In the genomic region with DNA sequence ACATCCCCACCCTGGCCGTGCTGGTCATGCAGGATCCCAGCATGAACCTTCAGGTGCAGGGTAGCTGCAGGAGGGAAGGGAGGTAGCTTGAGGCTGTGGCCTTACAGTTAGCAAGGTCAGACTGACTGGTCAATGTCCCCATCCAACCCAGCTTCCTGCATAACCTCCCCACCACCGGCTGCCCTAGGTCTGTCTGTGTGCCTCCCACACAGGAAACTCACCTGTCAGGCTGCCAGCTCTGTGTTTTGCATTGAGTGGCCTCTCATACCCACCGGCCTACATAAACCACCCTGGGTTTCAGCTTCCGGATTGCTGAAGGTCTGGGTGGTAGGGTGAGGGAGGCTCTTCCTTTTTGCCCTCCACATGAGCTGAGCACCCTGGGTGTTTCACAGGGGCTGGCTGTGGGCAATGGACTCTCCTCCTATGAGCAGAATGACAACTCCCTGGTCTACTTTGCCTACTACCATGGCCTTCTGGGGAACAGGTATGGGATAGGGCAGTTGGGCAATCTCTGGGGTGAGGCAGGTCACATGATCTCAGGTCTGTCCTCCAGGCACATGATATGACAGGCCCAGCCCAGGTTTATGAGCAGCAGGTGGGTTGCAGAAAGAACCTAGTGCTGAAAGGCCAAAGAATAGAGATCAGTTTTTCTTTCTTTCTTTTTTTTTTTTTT, we compare ENCODE assay signal across 10 cellular contexts. TPM values are rescaled to one million over a fixed set of nuclear protein-coding genes. Genes with fewer than 3 reads are reported as not detected.
A peak's percentile ranks its signal among the peaks of the same experiment; 100 is the strongest.
DNase-seq lines count a peak whose midpoint lies in the region; ATAC-seq and TF ChIP-seq lines count a peak whose summit lies in the region.
"Had no signal": no experiment of that assay in that cellular context is flagged by ENCODE, and none has a peak within 500 bp of the region (broad histone marks: within the 10 kb centered on the region; RNA-seq: fewer than 3 reads in every experiment).

No MANE protein-coding gene starts in this region.

- no peak for TF ChIP-seq CTCF in MCF 10A (IDR thresholded peaks at IDR 0.05; ENCODE audit: unreplicated experiment)
- TF ChIP-seq CTCF in mammary epithelial cell (conservative IDR thresholded peaks at IDR 0.05 in 1 of 2, IDR thresholded peaks at IDR 0.05 in 1 of 2; ENCODE audit: extremely low read depth in 1 of 2, insufficient read depth in 1 of 2, low read depth in 1 of 2, low read length in 2 of 2): no peak
- no peak for TF ChIP-seq CTCF in foreskin fibroblast (IDR thresholded peaks at IDR 0.05; ENCODE audit: low read depth, low read length)
- TF ChIP-seq CTCF in WERI-Rb-1 (IDR thresholded peaks at IDR 0.05; ENCODE audit: low read depth, low read length): no peak

- H3K4me2 ChIP-seq in mammary epithelial cell (ENCODE audit: insufficient read depth, low read depth, low read length): no peak overlapping the region

- dilution Hi-C loops in mammary epithelial cell (cut with HindIII; ENCODE audit: low sequenced_read_pairs): loop anchor here (5.0 kb wide), 2 partner anchors 49 to 86 kb away; no protein-coding TSS in a partner anchor

- H3K27ac ChIP-seq in mammary epithelial cell (ENCODE audit: insufficient read depth, low read depth, low read length): no peak overlapping the region
- H3K27ac ChIP-seq in WERI-Rb-1: no peak overlapping the region
- H3K27ac ChIP-seq: testis had no signal

- in situ Hi-C loops in mammary epithelial cell (cut with MboI; ENCODE audit: low sequenced_read_pairs in 2 of 2): no loop called here

- no peaks in the 10 kb centered on the region for H4K20me1 ChIP-seq in mammary epithelial cell (ENCODE audit: insufficient read depth, low read length)

- H3K4me3 ChIP-seq in mammary epithelial cell (replicated peaks in 1 of 3; ENCODE audit: insufficient read depth in 1 of 3, low read depth in 2 of 3, low read length in 3 of 3) (no peak overlapping the region), foreskin fibroblast (ENCODE audit: low read depth in 1 of 2, low read length in 2 of 2) (peak overlapping the region; percentile 83 to 90), WERI-Rb-1 (ENCODE audit: low read depth, low read length) (no peak overlapping the region)
- H3K4me3 ChIP-seq: testis had no signal

- H3K9ac ChIP-seq in mammary epithelial cell (ENCODE audit: insufficient read depth, low read length): no peak overlapping the region

- CTCF ChIA-PET in MCF 10A (lab: Yijun Ruan, JAX): interaction anchor here (0.6 to 6.0 kb wide), 12 partner anchors 8 to 666 kb away, joined by 3 to 22 read pairs (median 5); partner anchors contain the start of genes PCIF1 and ZSWIM1
- CTCF ChIA-PET in mammary epithelial cell (lab: Charles Lee; ENCODE audit: low non-redundant PET): interaction anchor here (0.6 kb wide), 2 partner anchors 34 to 516 kb away, joined by 4 to 5 read pairs; no protein-coding TSS in a partner anchor

- BruUV-seq in MCF 10A (replicated peaks; lab: Mats Ljungman, UMichigan): no TSS peak
- BruUV-seq in mammary epithelial cell (replicated peaks; lab: Mats Ljungman, UMichigan): no TSS peak

- peaks cover 6% of the 10 kb centered on the region for H3K4me1 Mint-ChIP-seq in MCF 10A (ENCODE audit: insufficient read depth, unreplicated experiment)
- peaks cover 35% of the 10 kb centered on the region for H3K4me1 Mint-ChIP-seq in activated T-cell treated with anti-CD3 and anti-CD28 coated beads, Interleukin-2, amount 50 U/mL, for 4 hours (ENCODE audit: low read depth)
- peaks cover 45% of the 10 kb centered on the region for H3K4me1 Mint-ChIP-seq in stimulated activated naive CD8-positive, alpha-beta T cell treated with anti-CD3 and anti-CD28 coated beads, Interleukin-15, amount 100 ng/mL, for 72 hours

- ATAC-seq in activated T-cell treated with anti-CD3 and anti-CD28 coated beads, Interleukin-2, amount 50 U/mL, for 4 hours: no peak
- peak; percentile 55 for ATAC-seq in stimulated activated naive CD8-positive, alpha-beta T cell treated with anti-CD3 and anti-CD28 coated beads, Interleukin-15, amount 100 ng/mL, for 72 hours
- no peak for ATAC-seq in GM21723 (IDR thresholded peaks at IDR 0.05; ENCODE audit: unreplicated experiment)

- DNase-seq in MCF 10A (ENCODE audit: unreplicated experiment) (no peak), mammary epithelial cell (no peak), foreskin fibroblast (no peak), WERI-Rb-1 (no peak)
- no peak for DNase-seq in activated T-cell treated with anti-CD3 and anti-CD28 coated beads, Interleukin-2, amount 50 U/mL, for 4 hours
- peak in 1 of 2 donors; percentile 44 for DNase-seq in stimulated activated naive CD8-positive, alpha-beta T cell treated with anti-CD3 and anti-CD28 coated beads, Interleukin-15, amount 100 ng/mL, for 72 hours
- DNase-seq in stimulated activated CD4-positive, alpha-beta T cell treated with anti-CD3 and anti-CD28 coated beads, Interleukin-2, amount 100 ng/mL, for 48 hours: no peak
- DNase-seq: NCI-H226 had no signal

- peaks cover 16% of the 10 kb centered on the region for H3K36me3 Mint-ChIP-seq in MCF 10A (ENCODE audit: insufficient read depth, unreplicated experiment)
- H3K36me3 Mint-ChIP-seq in activated T-cell treated with anti-CD3 and anti-CD28 coated beads, Interleukin-2, amount 50 U/mL, for 4 hours (ENCODE audit: insufficient read depth): peaks cover 16% of the 10 kb centered on the region

- no peaks in the 10 kb centered on the region for H3K27me3 Mint-ChIP-seq in MCF 10A (ENCODE audit: insufficient read depth, unreplicated experiment)
- H3K27me3 Mint-ChIP-seq in activated T-cell treated with anti-CD3 and anti-CD28 coated beads, Interleukin-2, amount 50 U/mL, for 4 hours (ENCODE audit: low read depth): no peaks in the 10 kb centered on the region
- H3K27me3 Mint-ChIP-seq in stimulated activated naive CD8-positive, alpha-beta T cell treated with anti-CD3 and anti-CD28 coated beads, Interleukin-15, amount 100 ng/mL, for 72 hours: no peaks in the 10 kb centered on the region

- POLR2A ChIA-PET in MCF 10A (lab: Yijun Ruan, JAX): interaction anchor here (0.7 to 6.3 kb wide), 8 partner anchors 9 to 78 kb away, joined by 3 to 74 read pairs (median 22); partner anchors contain the start of genes ACOT8, PCIF1, SNX21 and ZNF335

- intact Hi-C loops in MCF 10A (cut with micrococcal nuclease): loop anchor here (1.0 to 2.0 kb wide), 2 partner anchors 42 to 70 kb away; partner anchors contain the start of gene PCIF1
- intact Hi-C loops in mammary epithelial cell (cut with micrococcal nuclease): loop anchor here (1.0 to 5.0 kb wide), 2 partner anchors 41 to 79 kb away; partner anchors contain the start of genes PCIF1 and ZNF335

- H3K79me2 ChIP-seq in mammary epithelial cell (ENCODE audit: insufficient read depth, low read length): no peaks in the 10 kb centered on the region

- H3K36me3 ChIP-seq in mammary epithelial cell (ENCODE audit: insufficient read depth, low read length): no peaks in the 10 kb centered on the region
- H3K36me3 ChIP-seq in WERI-Rb-1: peaks cover 48% of the 10 kb centered on the region

- no peak overlapping the region for H2AFZ ChIP-seq in mammary epithelial cell (ENCODE audit: low read depth, low read length)

- 32% methylated on average over 3 of the region's 4 CpGs for WGBS in mammary epithelial cell (ENCODE audit: low coverage, missing lambda C conversion rate)

- H3K9me3 ChIP-seq in mammary epithelial cell (replicated peaks; ENCODE audit: insufficient read depth, low read length) (no peaks in the 10 kb centered on the region), WERI-Rb-1 (ENCODE audit: severe bottlenecking) (no peaks in the 10 kb centered on the region)
- H3K9me3 ChIP-seq: testis had no signal

- H3K9me3 Mint-ChIP-seq in MCF 10A (ENCODE audit: unreplicated experiment): no peaks in the 10 kb centered on the region
- no peaks in the 10 kb centered on the region for H3K9me3 Mint-ChIP-seq in activated T-cell treated with anti-CD3 and anti-CD28 coated beads, Interleukin-2, amount 50 U/mL, for 4 hours
- no peaks in the 10 kb centered on the region for H3K9me3 Mint-ChIP-seq in stimulated activated naive CD8-positive, alpha-beta T cell treated with anti-CD3 and anti-CD28 coated beads, Interleukin-15, amount 100 ng/mL, for 72 hours

- peaks cover 30% of the 10 kb centered on the region for H3K4me1 ChIP-seq in mammary epithelial cell (ENCODE audit: insufficient read depth, low read length)

- peak overlapping the region; percentile 39 for H3K27ac Mint-ChIP-seq in MCF 10A (ENCODE audit: low read depth, unreplicated experiment)
- H3K27ac Mint-ChIP-seq in stimulated activated naive CD8-positive, alpha-beta T cell treated with anti-CD3 and anti-CD28 coated beads, Interleukin-15, amount 100 ng/mL, for 72 hours: peak overlapping the region; percentile 52 to 78

- H3K27me3 ChIP-seq in mammary epithelial cell (ENCODE audit: insufficient read depth, low read length) (no peaks in the 10 kb centered on the region), WERI-Rb-1 (ENCODE audit: insufficient read depth, low read depth, severe bottlenecking) (no peaks in the 10 kb centered on the region)
- H3K27me3 ChIP-seq: testis had no signal

- H3K4me3 Mint-ChIP-seq in MCF 10A (ENCODE audit: unreplicated experiment): peak overlapping the region; percentile 95
- peak overlapping the region; percentile 89 for H3K4me3 Mint-ChIP-seq in activated T-cell treated with anti-CD3 and anti-CD28 coated beads, Interleukin-2, amount 50 U/mL, for 4 hours
- H3K4me3 Mint-ChIP-seq in stimulated activated naive CD8-positive, alpha-beta T cell treated with anti-CD3 and anti-CD28 coated beads, Interleukin-15, amount 100 ng/mL, for 72 hours: peak overlapping the region; percentile 94 to 95

RNA-seq across cellular contexts. Expression of gene CTSA, which starts 1.8 kb away (rescaled TPM):
- total RNA-seq in MCF 10A (2022) (25.3 and 39.1 TPM in 2 replicates), mammary epithelial cell (10 to 100 TPM; 32.5 to 68.8 TPM)
- 96.7 TPM for polyA plus RNA-seq in mammary epithelial cell
- 96.8 TPM for polyA minus RNA-seq in mammary epithelial cell
- 10 to 100 TPM; 56.5 to 63.1 (median 57.3) TPM for total RNA-seq in activated T-cell treated with anti-CD3 and anti-CD28 coated beads, Interleukin-2, amount 50 U/mL, for 4 hours

RNA-seq across cellular contexts. Expression of gene NEURL2, which starts 2.0 kb away (rescaled TPM):
- 2.0 and 2.5 TPM in 2 replicates for total RNA-seq in MCF 10A (2022)
- 1 to 10 TPM; 2.1 to 3.3 TPM for total RNA-seq in mammary epithelial cell
- polyA plus RNA-seq in mammary epithelial cell: 0.36 TPM
- polyA minus RNA-seq in mammary epithelial cell: not detected
- 1 to 10 TPM; 1.3 TPM for total RNA-seq in activated T-cell treated with anti-CD3 and anti-CD28 coated beads, Interleukin-2, amount 50 U/mL, for 4 hours

RNA-seq across cellular contexts. Expression of gene SPATA25, which starts 5.5 kb away (rescaled TPM):
- total RNA-seq in MCF 10A (2022): 0.72 and 0.74 TPM in 2 replicates
- total RNA-seq in mammary epithelial cell: 1 to 10 TPM in 1 of 2 donors, under 1 TPM in 1; 0.99 to 1.2 TPM
- polyA plus RNA-seq in mammary epithelial cell: 0.19 TPM
- not detected for polyA minus RNA-seq in mammary epithelial cell
- total RNA-seq in activated T-cell treated with anti-CD3 and anti-CD28 coated beads, Interleukin-2, amount 50 U/mL, for 4 hours: under 1 TPM; 0.63 to 0.73 (median 0.73) TPM

RNA-seq across cellular contexts. Expression of gene ZSWIM1, which starts 11.9 kb away (rescaled TPM):
- total RNA-seq in MCF 10A (2022) (7.6 and 10.3 TPM in 2 replicates), mammary epithelial cell (1 to 10 TPM; 9.5 to 9.8 TPM)
- polyA plus RNA-seq in mammary epithelial cell: 5.3 TPM
- 27.5 TPM for polyA minus RNA-seq in mammary epithelial cell
- total RNA-seq in activated T-cell treated with anti-CD3 and anti-CD28 coated beads, Interleukin-2, amount 50 U/mL, for 4 hours: 10 to 100 TPM; 10.8 to 11.9 (median 10.9) TPM

RNA-seq across cellular contexts. Expression of gene PLTP, which starts 19.0 kb away (rescaled TPM):
- total RNA-seq in MCF 10A (2022): 0.20 and 0.37 TPM in 2 replicates
- 10 to 100 TPM in 1 of 2 donors, 1 to 10 TPM in 1; 7.2 to 17.7 TPM for total RNA-seq in mammary epithelial cell
- polyA plus RNA-seq in mammary epithelial cell: 6.7 TPM
- polyA minus RNA-seq in mammary epithelial cell: 1.4 TPM
- total RNA-seq in activated T-cell treated with anti-CD3 and anti-CD28 coated beads, Interleukin-2, amount 50 U/mL, for 4 hours: 1 to 10 TPM; 3.1 to 4.2 (median 3.3) TPM

Comparison
In these comparisons a context has a peak if more than half of its experiments do, and no peak if none do; other contexts are left out.
1. H3K4me3 ChIP-seq: peak in foreskin fibroblast (2 of 2); none in mammary epithelial cell (0 of 3) and WERI-Rb-1 (single experiment).
2. Peak in every context shown above with its lines, with median percentiles within 50 percentile points of each other: H3K4me3 Mint-ChIP-seq.